In the genomic region with DNA sequence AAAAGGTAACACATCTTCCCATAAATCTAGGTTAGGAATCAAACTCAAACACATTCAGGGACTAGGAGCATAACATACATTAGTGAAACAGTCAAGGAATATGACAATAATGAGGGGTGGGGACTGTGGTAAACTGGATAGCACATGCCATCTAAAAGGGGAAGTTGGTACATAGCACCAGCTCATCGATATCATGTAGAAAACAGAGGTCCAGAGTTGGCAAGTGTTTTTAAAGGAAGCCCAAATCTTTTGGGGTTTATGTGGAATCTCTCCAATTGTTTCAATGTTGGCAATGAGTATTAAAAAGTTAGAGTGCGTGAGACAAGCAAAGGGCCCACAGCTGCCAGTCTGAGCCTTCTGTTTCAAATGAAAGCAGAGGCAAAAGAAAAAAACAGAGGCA, we compare ENCODE assay signal across 11 cellular contexts. TPM values are rescaled to one million over a fixed set of nuclear protein-coding genes. Genes with fewer than 3 reads are reported as not detected.
DNase-seq lines count a peak whose midpoint lies in the region; ATAC-seq, FAIRE-seq and TF ChIP-seq lines count a peak whose summit lies in the region.
"Had no signal": no experiment of that assay in that cellular context is flagged by ENCODE, and none has a peak within 500 bp of the region (broad histone marks: within the 10 kb centered on the region; RNA-seq: fewer than 3 reads in every experiment).

No MANE protein-coding gene starts in this region.

- H3K27ac ChIP-seq in A549, result no peak overlapping the region

- DNase-seq in A549 (ENCODE audit: low read depth in 1 of 2, low spot score in 1 of 2) (no peak), HTR-8/SVneo (ENCODE audit: insufficient read length, low spot score) (no peak), natural killer cell (no peak), Caco-2 (no peak), RKO (ENCODE audit: low spot score) (no peak)
- DNase-seq in activated naive CD8-positive, alpha-beta T cell treated with anti-CD3 and anti-CD28 coated beads, Interleukin-2, amount 10 ng/mL, durations not matched to agents 7 days and 5 days, result no peak
- DNase-seq: COR-L47, ovary, T-helper 9 cell had no signal

- H3K36me3 ChIP-seq in Caco-2 (ENCODE audit: control insufficient read depth, insufficient read depth, low read length), result no peaks in the 10 kb centered on the region
- H3K36me3 ChIP-seq: ovary had no signal

- WGBS in A549 (ENCODE audit: missing lambda C conversion rate), result 100% methylated on average over 2 of the region's 2 CpGs

- no TSS peak for BruUV-seq in Caco-2 (replicated peaks; lab: Mats Ljungman, UMichigan)

- H3K4me3 ChIP-seq in A549 (no peak overlapping the region), Caco-2 (ENCODE audit: low read depth, low read length) (no peak overlapping the region)
- H3K4me3 ChIP-seq: ovary had no signal

- H3K36me3 Mint-ChIP-seq in activated naive CD8-positive, alpha-beta T cell treated with anti-CD3 and anti-CD28 coated beads, Interleukin-2, amount 10 ng/mL, durations not matched to agents 7 days and 5 days, result peaks cover 28% of the 10 kb centered on the region
- no peaks in the 10 kb centered on the region for H3K36me3 Mint-ChIP-seq in natural killer cell
- H3K36me3 Mint-ChIP-seq in Caco-2 (ENCODE audit: insufficient read depth, unreplicated experiment), result no peaks in the 10 kb centered on the region

- H3K4me2 ChIP-seq in A549, result no peak overlapping the region

- H3K9me3 ChIP-seq in A549, result no peaks in the 10 kb centered on the region
- H3K9me3 ChIP-seq in Caco-2, result no peaks in the 10 kb centered on the region
- H3K9me3 ChIP-seq: ovary had no signal

- H3K27me3 ChIP-seq in Caco-2 (replicated peaks; ENCODE audit: control insufficient read depth, insufficient read depth, low read length), result no peaks in the 10 kb centered on the region; the same call in 1 of the 2 replicates
- H3K27me3 ChIP-seq: ovary had no signal

- H3K27me3 Mint-ChIP-seq in activated naive CD8-positive, alpha-beta T cell treated with anti-CD3 and anti-CD28 coated beads, Interleukin-2, amount 10 ng/mL, durations not matched to agents 7 days and 5 days, result no peaks in the 10 kb centered on the region
- H3K27me3 Mint-ChIP-seq in natural killer cell (ENCODE audit: low read depth in 2 of 2) (no peaks in the 10 kb centered on the region), Caco-2 (ENCODE audit: insufficient read depth, unreplicated experiment) (peaks cover 4% of the 10 kb centered on the region)

- peaks cover 59% of the 10 kb centered on the region for H3K4me1 ChIP-seq in A549
- H3K4me1 ChIP-seq in Caco-2, result no peaks in the 10 kb centered on the region

- no peak for TF ChIP-seq CTCF in A549 (IDR thresholded peaks at IDR 0.05)
- no peak for TF ChIP-seq CTCF in natural killer cell (IDR thresholded peaks at IDR 0.05)
- TF ChIP-seq CTCF in Caco-2 (IDR thresholded peaks at IDR 0.05; ENCODE audit: insufficient read depth in 1 of 2, low read depth in 1 of 2, low read length in 1 of 2, severe bottlenecking in 1 of 2, unreplicated experiment in 1 of 2), result no peak

- ATAC-seq in A549 (no peak), natural killer cell (no peak), HG03439 (IDR thresholded peaks at IDR 0.05; ENCODE audit: unreplicated experiment) (no peak), GM21515 (IDR thresholded peaks at IDR 0.05; ENCODE audit: unreplicated experiment) (no peak)
- no peak for ATAC-seq in activated naive CD8-positive, alpha-beta T cell treated with anti-CD3 and anti-CD28 coated beads, Interleukin-2, amount 10 ng/mL, durations not matched to agents 7 days and 5 days (ENCODE audit: low read depth)

- FAIRE-seq in A549 (lab: Jason Lieb, UNC) (no peak), HTR-8/SVneo (lab: Jason Lieb, UNC) (peak; percentile 20)

- TF ChIP-seq RAD21 in A549 (conservative IDR thresholded peaks at IDR 0.05 in 1 of 2, IDR thresholded peaks at IDR 0.05 in 1 of 2), result no peak

- TF ChIP-seq EP300 in A549 (IDR thresholded peaks at IDR 0.05), result no peak

- CTCF ChIA-PET in A549 (lab: Yijun Ruan, JAX), result interaction anchor here (1.2 to 1.7 kb wide), 2 partner anchors 17 to 331 kb away, joined by 4 to 7 read pairs; no protein-coding TSS in a partner anchor
- CTCF ChIA-PET in Caco-2 (lab: Charles Lee), result no interaction called here

- H3K27ac Mint-ChIP-seq in activated naive CD8-positive, alpha-beta T cell treated with anti-CD3 and anti-CD28 coated beads, Interleukin-2, amount 10 ng/mL, durations not matched to agents 7 days and 5 days, result peak overlapping the region; percentile 90
- H3K27ac Mint-ChIP-seq in natural killer cell (peak overlapping the region; percentile 87 to 88), Caco-2 (ENCODE audit: unreplicated experiment) (no peak overlapping the region)

- intact Hi-C loops in natural killer cell (cut with micrococcal nuclease) (loop anchor here (5.0 kb wide), 1 partner anchor 331 kb away; no protein-coding TSS in a partner anchor), Caco-2 (cut with micrococcal nuclease; ENCODE audit: unreplicated experiment) (no loop called here)

- peaks cover 40% of the 10 kb centered on the region for H3K4me1 Mint-ChIP-seq in activated naive CD8-positive, alpha-beta T cell treated with anti-CD3 and anti-CD28 coated beads, Interleukin-2, amount 10 ng/mL, durations not matched to agents 7 days and 5 days
- H3K4me1 Mint-ChIP-seq in natural killer cell, result peaks cover 39 to 52% of the 10 kb centered on the region in 2 donors
- H3K4me1 Mint-ChIP-seq in Caco-2 (ENCODE audit: low read depth, unreplicated experiment), result no peaks in the 10 kb centered on the region

- no peaks in the 10 kb centered on the region for H3K9me3 Mint-ChIP-seq in activated naive CD8-positive, alpha-beta T cell treated with anti-CD3 and anti-CD28 coated beads, Interleukin-2, amount 10 ng/mL, durations not matched to agents 7 days and 5 days
- H3K9me3 Mint-ChIP-seq in natural killer cell (no peaks in the 10 kb centered on the region), Caco-2 (ENCODE audit: unreplicated experiment) (no peaks in the 10 kb centered on the region)

- POLR2A ChIA-PET in A549 (lab: Yijun Ruan, JAX), result interaction anchor here (0.7 to 1.0 kb wide), 3 partner anchors 12 to 25 kb away, joined by 4 to 5 read pairs (median 5); partner anchors contain the start of gene KLF7
- POLR2A ChIA-PET in activated naive CD8-positive, alpha-beta T cell treated with anti-CD3 and anti-CD28 coated beads, Interleukin-2, amount 10 ng/mL, durations not matched to agents 7 days and 5 days (lab: Charles Lee), result interaction anchor here (3.8 to 4.8 kb wide), 2 partner anchors 14 to 24 kb away, joined by 24 to 107 read pairs; partner anchors contain the start of gene KLF7
- POLR2A ChIA-PET in Caco-2 (lab: Charles Lee), result no interaction called here

- TF ChIP-seq POLR2A in A549 (IDR thresholded peaks at IDR 0.05; ENCODE audit: low read length), result no peak

- H3K4me3 Mint-ChIP-seq in activated naive CD8-positive, alpha-beta T cell treated with anti-CD3 and anti-CD28 coated beads, Interleukin-2, amount 10 ng/mL, durations not matched to agents 7 days and 5 days, result peak overlapping the region; percentile 11
- peak overlapping the region; percentile 21 for H3K4me3 Mint-ChIP-seq in natural killer cell
- H3K4me3 Mint-ChIP-seq in Caco-2 (ENCODE audit: unreplicated experiment), result no peak overlapping the region

TF ChIP-seq in A549, 52 proteins besides CTCF, POLR2A, EP300 and RAD21 (continues in another document):
- TF ChIP-seq NFE2L2 (conservative IDR thresholded peaks at IDR 0.05; ENCODE audit: low read length) (no peak), ZFP36 (IDR thresholded peaks at IDR 0.05; ENCODE audit: borderline replicate concordance, partially characterized antibody) (no peak), POLR2AphosphoS2 (conservative IDR thresholded peaks at IDR 0.05; ENCODE audit: low read length) (0 out of 2 replicates have a peak, but pooled peaks have one; percentile 41), FOXS1 (CRISPR knock-in tag; IDR thresholded peaks at IDR 0.05) (no peak)
- TF ChIP-seq, protein P1, sequence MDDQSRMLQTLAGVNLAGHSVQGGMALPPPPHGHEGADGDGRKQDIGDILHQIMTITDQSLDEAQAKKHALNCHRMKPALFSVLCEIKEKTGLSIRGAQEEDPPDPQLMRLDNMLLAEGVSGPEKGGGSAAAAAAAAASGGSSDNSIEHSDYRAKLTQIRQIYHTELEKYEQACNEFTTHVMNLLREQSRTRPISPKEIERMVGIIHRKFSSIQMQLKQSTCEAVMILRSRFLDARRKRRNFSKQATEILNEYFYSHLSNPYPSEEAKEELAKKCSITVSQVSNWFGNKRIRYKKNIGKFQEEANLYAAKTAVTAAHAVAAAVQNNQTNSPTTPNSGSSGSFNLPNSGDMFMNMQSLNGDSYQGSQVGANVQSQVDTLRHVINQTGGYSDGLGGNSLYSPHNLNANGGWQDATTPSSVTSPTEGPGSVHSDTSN (IDR thresholded peaks at IDR 0.05), result no peak
- TF ChIP-seq, protein P2, sequence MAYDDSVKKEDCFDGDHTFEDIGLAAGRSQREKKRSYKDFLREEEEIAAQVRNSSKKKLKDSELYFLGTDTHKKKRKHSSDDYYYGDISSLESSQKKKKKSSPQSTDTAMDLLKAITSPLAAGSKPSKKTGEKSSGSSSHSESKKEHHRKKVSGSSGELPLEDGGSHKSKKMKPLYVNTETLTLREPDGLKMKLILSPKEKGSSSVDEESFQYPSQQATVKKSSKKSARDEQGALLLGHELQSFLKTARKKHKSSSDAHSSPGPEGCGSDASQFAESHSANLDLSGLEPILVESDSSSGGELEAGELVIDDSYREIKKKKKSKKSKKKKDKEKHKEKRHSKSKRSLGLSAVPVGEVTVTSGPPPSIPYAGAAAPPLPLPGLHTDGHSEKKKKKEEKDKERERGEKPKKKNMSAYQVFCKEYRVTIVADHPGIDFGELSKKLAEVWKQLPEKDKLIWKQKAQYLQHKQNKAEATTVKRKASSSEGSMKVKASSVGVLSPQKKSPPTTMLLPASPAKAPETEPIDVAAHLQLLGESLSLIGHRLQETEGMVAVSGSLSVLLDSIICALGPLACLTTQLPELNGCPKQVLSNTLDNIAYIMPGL (CRISPR knock-in tag; IDR thresholded peaks at IDR 0.05; ENCODE audit: borderline replicate concordance), result no peak

RNA-seq across cellular contexts. Expression of gene KLF7, which starts 24.4 kb away (rescaled TPM):
- polyA plus RNA-seq in A549 (2011; rRNA removed), result 29.8 and 31.5 TPM in 2 replicates
- polyA plus RNA-seq in A549 (2012; cell fraction: cytosol; rRNA removed), result 15.5 and 19.1 TPM in 2 replicates
- polyA plus RNA-seq in A549 (2012; cell fraction: nucleus; rRNA removed), result 29.5 and 35.8 TPM in 2 replicates
- polyA plus RNA-seq in A549 (2017; fragmentation: RNase III; extraction: RNeasy Plus Mini Kit Qiagen cat#74134 plus additional on column Dnase treatment), result 17.2 to 18.0 TPM (median 17.8 TPM) in 3 replicates
- polyA minus RNA-seq in A549 (2011; rRNA and poly(A)+ RNA removed), result 101 and 114 TPM in 2 replicates
- total RNA-seq in activated naive CD8-positive, alpha-beta T cell treated with anti-CD3 and anti-CD28 coated beads, Interleukin-2, amount 10 ng/mL, durations not matched to agents 7 days and 5 days, result 10 to 100 TPM; 17.9 to 22.9 TPM
- total RNA-seq in natural killer cell, result 10 to 100 TPM; 22.9 to 39.1 (median 32.4) TPM
- 0.36 and 1.2 TPM in 2 replicates for total RNA-seq in Caco-2 (2022)
